Comparison of ENCODE assay signal across 13 cellular contexts in genomic region chr2:22520337-22521288, GRCh38.
DNase-seq lines count a peak whose midpoint lies in the region; ATAC-seq and TF ChIP-seq lines count a peak whose summit lies in the region.
"Had no signal": no experiment of that assay in that cellular context is flagged by ENCODE, and none has a peak within 500 bp of the region (broad histone marks: within the 10 kb centered on the region; RNA-seq: fewer than 3 reads in every experiment).

No MANE protein-coding gene starts in this region.

- no peak for TF ChIP-seq POLR2A in gastroesophageal sphincter (IDR thresholded peaks at IDR 0.05)

- POLR2A ChIA-PET in GM10248 (lab: Yijun Ruan, JAX) = no interaction called here

- H3K4me3 ChIP-seq in gastroesophageal sphincter (no peak overlapping the region), mucosa of descending colon (no peak overlapping the region), right cardiac atrium (ENCODE audit: low read length) (no peak overlapping the region)
- H3K4me3 ChIP-seq: BLaER1 treated with 17β-estradiol and CSF1 and Interleukin-3, amounts not matched to agents 10 nM and 100 nM had no signal

- no peaks in the 10 kb centered on the region for H3K9me3 ChIP-seq in gastroesophageal sphincter
- no peaks in the 10 kb centered on the region for H3K9me3 ChIP-seq in mucosa of descending colon
- no peaks in the 10 kb centered on the region for H3K9me3 ChIP-seq in right cardiac atrium (ENCODE audit: control insufficient read depth, low read length)
- H3K9me3 ChIP-seq: BLaER1 treated with 17β-estradiol and CSF1 and Interleukin-3, amounts not matched to agents 10 nM and 100 nM; Caco-2 had no signal

- H3K27ac ChIP-seq in gastroesophageal sphincter = no peak overlapping the region
- H3K27ac ChIP-seq in right cardiac atrium (ENCODE audit: low read length) = no peak overlapping the region

- H3K27ac Mint-ChIP-seq in progenitor cell of endocrine pancreas = peak overlapping the region; percentile 15
- H3K27ac Mint-ChIP-seq: B cell, H9, IgD-negative memory B cell had no signal

- ATAC-seq in gastroesophageal sphincter (peak; percentile 62), mucosa of descending colon (peak; percentile 90), right cardiac atrium (no peak)
- ATAC-seq: HepG2 had no signal

- TF ChIP-seq CTCF in gastroesophageal sphincter (IDR thresholded peaks at IDR 0.05) (no peak), mucosa of descending colon (IDR thresholded peaks at IDR 0.05) (no peak), progenitor cell of endocrine pancreas (IDR thresholded peaks at IDR 0.05; ENCODE audit: unreplicated experiment) (no peak), GM10248 (IDR thresholded peaks at IDR 0.05; ENCODE audit: control extremely low read depth, extremely low read depth, low read depth, missing control alignments) (no peak)

- no peak overlapping the region for H3K4me3 Mint-ChIP-seq in progenitor cell of endocrine pancreas (ENCODE audit: low read depth)
- H3K4me3 Mint-ChIP-seq: B cell, IgD-negative memory B cell had no signal

- DNase-seq in mucosa of descending colon (peak in 1 of 3 donors; percentile 7), progenitor cell of endocrine pancreas (ENCODE audit: low spot score, unreplicated experiment) (no peak), right cardiac atrium (no peak), GM10248 (ENCODE audit: extremely low spot score) (no peak)
- no peak for DNase-seq in activated effector memory CD4-positive, alpha-beta T cell treated with anti-CD3 and anti-CD28 coated beads, Interleukin-2, amount 50 U/mL, for 16 hours
- DNase-seq in activated CD4-positive, alpha-beta T cell treated with anti-CD3 and anti-CD28 coated beads, Interleukin-2, amount 50 U/mL, for 1 hour = no peak
- DNase-seq: Caco-2, H9 had no signal

- H3K27me3 ChIP-seq in gastroesophageal sphincter (no peaks in the 10 kb centered on the region), right cardiac atrium (ENCODE audit: control insufficient read depth, insufficient read depth) (no peaks in the 10 kb centered on the region)
- H3K27me3 ChIP-seq: BLaER1 treated with 17β-estradiol and CSF1 and Interleukin-3, amounts not matched to agents 10 nM and 100 nM had no signal

- no peaks in the 10 kb centered on the region for H3K36me3 Mint-ChIP-seq in progenitor cell of endocrine pancreas (ENCODE audit: insufficient read depth)

- 42 to 53% methylated on average over 7 to 8 of the region's 9 CpGs for WGBS in gastroesophageal sphincter (ENCODE audit: low coverage in 1 of 2), 2 donors
- 66% methylated on average over 9 of the region's 9 CpGs for WGBS in right cardiac atrium

- H3K4me1 ChIP-seq in gastroesophageal sphincter (no peaks in the 10 kb centered on the region), mucosa of descending colon (ENCODE audit: low read depth) (peaks cover 4% of the 10 kb centered on the region), right cardiac atrium (ENCODE audit: control insufficient read depth, insufficient read depth, low read length) (no peaks in the 10 kb centered on the region)
- H3K4me1 ChIP-seq: Caco-2 had no signal

- H3K36me3 ChIP-seq in gastroesophageal sphincter (no peaks in the 10 kb centered on the region), mucosa of descending colon (ENCODE audit: low read depth) (no peaks in the 10 kb centered on the region)
- H3K36me3 ChIP-seq: BLaER1 treated with 17β-estradiol and CSF1 and Interleukin-3, amounts not matched to agents 10 nM and 100 nM had no signal

- H3K27me3 Mint-ChIP-seq in progenitor cell of endocrine pancreas = peaks cover 3% of the 10 kb centered on the region
- H3K27me3 Mint-ChIP-seq: B cell, IgD-negative memory B cell had no signal

- TF ChIP-seq EP300 in gastroesophageal sphincter (IDR thresholded peaks at IDR 0.05) = no peak

- CTCF ChIA-PET in GM10248 (lab: Yijun Ruan, JAX) = no interaction called here

- H3K4me1 Mint-ChIP-seq in progenitor cell of endocrine pancreas (ENCODE audit: low read depth) = no peaks in the 10 kb centered on the region
- H3K4me1 Mint-ChIP-seq: B cell, IgD-negative memory B cell had no signal

- H3K9me3 Mint-ChIP-seq in progenitor cell of endocrine pancreas (ENCODE audit: low read depth) = no peaks in the 10 kb centered on the region

- intact Hi-C loops in mucosa of descending colon (cut with DNase I, micrococcal nuclease) = no loop called here
- intact Hi-C loops in right cardiac atrium (cut with DNase I) = no loop called here

Comparison
In these comparisons a context has a peak if more than half of its experiments do, and no peak if none do; other contexts are left out.
1. ATAC-seq: peak in gastroesophageal sphincter (single experiment) and mucosa of descending colon (single experiment); none in right cardiac atrium (0 of 2).